Comparison of ENCODE assay signal across 1 cellular context in the genomic region with DNA sequence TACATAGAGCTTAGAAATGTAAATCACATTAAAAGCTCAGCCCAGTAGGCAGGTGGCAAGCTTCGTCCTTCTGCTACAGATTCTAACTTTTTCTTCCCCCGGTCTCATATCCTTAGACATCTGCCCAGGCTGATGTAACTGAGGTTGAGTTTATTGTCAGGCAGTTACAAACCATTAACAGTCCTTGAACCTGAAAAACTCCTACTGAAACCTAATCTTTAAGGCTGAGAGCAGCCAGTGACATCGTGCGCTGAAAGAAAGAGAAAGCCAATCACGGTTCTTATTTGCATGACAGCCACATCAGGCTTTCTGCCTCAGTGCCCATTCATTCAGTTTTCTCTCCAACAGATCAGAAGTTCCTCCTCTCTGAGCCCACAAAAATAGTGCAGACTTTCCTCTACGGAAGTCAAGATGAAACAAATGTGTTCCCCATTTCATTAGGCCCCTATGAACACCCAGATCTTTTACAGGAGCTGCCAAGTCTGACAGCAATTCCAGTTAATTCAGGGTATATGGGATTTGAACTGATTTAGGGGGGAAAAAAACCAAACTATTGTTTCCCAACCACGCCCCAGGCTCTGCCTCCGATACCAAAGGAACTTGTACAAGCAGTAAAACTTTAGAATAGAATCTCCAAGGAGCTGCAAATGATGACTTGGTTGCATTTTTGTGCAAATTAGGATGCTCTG.
TF ChIP-seq lines count a peak whose summit lies in the region.

A gene with protein sequence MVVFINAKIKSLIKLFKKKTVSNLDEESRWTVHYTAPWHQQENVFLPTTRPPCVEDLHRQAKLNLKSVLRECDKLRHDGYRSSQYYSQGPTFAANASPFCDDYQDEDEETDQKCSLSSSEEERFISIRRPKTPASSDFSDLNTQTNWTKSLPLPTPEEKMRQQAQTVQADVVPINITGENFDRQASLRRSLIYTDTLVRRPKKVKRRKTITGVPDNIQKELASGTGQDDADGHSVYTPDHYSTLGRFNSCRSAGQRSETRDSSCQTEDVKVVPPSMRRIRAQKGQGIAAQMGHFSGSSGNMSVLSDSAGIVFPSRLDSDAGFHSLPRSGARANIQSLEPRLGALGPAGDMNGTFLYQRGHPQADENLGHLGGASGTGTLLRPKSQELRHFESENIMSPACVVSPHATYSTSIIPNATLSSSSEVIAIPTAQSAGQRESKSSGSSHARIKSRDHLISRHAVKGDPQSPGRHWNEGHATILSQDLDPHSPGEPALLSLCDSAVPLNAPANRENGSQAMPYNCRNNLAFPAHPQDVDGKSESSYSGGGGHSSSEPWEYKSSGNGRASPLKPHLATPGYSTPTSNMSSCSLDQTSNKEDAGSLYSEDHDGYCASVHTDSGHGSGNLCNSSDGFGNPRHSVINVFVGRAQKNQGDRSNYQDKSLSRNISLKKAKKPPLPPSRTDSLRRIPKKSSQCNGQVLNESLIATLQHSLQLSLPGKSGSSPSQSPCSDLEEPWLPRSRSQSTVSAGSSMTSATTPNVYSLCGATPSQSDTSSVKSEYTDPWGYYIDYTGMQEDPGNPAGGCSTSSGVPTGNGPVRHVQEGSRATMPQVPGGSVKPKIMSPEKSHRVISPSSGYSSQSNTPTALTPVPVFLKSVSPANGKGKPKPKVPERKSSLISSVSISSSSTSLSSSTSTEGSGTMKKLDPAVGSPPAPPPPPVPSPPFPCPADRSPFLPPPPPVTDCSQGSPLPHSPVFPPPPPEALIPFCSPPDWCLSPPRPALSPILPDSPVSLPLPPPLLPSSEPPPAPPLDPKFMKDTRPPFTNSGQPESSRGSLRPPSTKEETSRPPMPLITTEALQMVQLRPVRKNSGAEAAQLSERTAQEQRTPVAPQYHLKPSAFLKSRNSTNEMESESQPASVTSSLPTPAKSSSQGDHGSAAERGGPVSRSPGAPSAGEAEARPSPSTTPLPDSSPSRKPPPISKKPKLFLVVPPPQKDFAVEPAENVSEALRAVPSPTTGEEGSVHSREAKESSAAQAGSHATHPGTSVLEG (N-terminal part only) (minus strand): TSS at position 192 of the 689 bp plus-strand sequence. CDS start 204 bp downstream, outside the sequence.

TF ChIP-seq in GM23338, 12 proteins besides CTCF, POLR2A, EP300 and RAD21 (continued from another document):
- TF ChIP-seq, protein P1, sequence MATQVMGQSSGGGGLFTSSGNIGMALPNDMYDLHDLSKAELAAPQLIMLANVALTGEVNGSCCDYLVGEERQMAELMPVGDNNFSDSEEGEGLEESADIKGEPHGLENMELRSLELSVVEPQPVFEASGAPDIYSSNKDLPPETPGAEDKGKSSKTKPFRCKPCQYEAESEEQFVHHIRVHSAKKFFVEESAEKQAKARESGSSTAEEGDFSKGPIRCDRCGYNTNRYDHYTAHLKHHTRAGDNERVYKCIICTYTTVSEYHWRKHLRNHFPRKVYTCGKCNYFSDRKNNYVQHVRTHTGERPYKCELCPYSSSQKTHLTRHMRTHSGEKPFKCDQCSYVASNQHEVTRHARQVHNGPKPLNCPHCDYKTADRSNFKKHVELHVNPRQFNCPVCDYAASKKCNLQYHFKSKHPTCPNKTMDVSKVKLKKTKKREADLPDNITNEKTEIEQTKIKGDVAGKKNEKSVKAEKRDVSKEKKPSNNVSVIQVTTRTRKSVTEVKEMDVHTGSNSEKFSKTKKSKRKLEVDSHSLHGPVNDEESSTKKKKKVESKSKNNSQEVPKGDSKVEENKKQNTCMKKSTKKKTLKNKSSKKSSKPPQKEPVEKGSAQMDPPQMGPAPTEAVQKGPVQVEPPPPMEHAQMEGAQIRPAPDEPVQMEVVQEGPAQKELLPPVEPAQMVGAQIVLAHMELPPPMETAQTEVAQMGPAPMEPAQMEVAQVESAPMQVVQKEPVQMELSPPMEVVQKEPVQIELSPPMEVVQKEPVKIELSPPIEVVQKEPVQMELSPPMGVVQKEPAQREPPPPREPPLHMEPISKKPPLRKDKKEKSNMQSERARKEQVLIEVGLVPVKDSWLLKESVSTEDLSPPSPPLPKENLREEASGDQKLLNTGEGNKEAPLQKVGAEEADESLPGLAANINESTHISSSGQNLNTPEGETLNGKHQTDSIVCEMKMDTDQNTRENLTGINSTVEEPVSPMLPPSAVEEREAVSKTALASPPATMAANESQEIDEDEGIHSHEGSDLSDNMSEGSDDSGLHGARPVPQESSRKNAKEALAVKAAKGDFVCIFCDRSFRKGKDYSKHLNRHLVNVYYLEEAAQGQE (IDR thresholded peaks at IDR 0.05; ENCODE audit: unreplicated experiment): no peak
- TF ChIP-seq POLR2AphosphoS5 (IDR thresholded peaks at IDR 0.05; ENCODE audit: low read depth) (no peak), CREB1 (CRISPR knock-in tag; IDR thresholded peaks at IDR 0.05; ENCODE audit: low read depth) (no peak), ZNF331 (CRISPR knock-in tag; IDR thresholded peaks at IDR 0.05; ENCODE audit: low read depth) (no peak), EZH2phosphoT487 (IDR thresholded peaks at IDR 0.05; ENCODE audit: unreplicated experiment) (no peak)
- TF ChIP-seq, protein P2, sequence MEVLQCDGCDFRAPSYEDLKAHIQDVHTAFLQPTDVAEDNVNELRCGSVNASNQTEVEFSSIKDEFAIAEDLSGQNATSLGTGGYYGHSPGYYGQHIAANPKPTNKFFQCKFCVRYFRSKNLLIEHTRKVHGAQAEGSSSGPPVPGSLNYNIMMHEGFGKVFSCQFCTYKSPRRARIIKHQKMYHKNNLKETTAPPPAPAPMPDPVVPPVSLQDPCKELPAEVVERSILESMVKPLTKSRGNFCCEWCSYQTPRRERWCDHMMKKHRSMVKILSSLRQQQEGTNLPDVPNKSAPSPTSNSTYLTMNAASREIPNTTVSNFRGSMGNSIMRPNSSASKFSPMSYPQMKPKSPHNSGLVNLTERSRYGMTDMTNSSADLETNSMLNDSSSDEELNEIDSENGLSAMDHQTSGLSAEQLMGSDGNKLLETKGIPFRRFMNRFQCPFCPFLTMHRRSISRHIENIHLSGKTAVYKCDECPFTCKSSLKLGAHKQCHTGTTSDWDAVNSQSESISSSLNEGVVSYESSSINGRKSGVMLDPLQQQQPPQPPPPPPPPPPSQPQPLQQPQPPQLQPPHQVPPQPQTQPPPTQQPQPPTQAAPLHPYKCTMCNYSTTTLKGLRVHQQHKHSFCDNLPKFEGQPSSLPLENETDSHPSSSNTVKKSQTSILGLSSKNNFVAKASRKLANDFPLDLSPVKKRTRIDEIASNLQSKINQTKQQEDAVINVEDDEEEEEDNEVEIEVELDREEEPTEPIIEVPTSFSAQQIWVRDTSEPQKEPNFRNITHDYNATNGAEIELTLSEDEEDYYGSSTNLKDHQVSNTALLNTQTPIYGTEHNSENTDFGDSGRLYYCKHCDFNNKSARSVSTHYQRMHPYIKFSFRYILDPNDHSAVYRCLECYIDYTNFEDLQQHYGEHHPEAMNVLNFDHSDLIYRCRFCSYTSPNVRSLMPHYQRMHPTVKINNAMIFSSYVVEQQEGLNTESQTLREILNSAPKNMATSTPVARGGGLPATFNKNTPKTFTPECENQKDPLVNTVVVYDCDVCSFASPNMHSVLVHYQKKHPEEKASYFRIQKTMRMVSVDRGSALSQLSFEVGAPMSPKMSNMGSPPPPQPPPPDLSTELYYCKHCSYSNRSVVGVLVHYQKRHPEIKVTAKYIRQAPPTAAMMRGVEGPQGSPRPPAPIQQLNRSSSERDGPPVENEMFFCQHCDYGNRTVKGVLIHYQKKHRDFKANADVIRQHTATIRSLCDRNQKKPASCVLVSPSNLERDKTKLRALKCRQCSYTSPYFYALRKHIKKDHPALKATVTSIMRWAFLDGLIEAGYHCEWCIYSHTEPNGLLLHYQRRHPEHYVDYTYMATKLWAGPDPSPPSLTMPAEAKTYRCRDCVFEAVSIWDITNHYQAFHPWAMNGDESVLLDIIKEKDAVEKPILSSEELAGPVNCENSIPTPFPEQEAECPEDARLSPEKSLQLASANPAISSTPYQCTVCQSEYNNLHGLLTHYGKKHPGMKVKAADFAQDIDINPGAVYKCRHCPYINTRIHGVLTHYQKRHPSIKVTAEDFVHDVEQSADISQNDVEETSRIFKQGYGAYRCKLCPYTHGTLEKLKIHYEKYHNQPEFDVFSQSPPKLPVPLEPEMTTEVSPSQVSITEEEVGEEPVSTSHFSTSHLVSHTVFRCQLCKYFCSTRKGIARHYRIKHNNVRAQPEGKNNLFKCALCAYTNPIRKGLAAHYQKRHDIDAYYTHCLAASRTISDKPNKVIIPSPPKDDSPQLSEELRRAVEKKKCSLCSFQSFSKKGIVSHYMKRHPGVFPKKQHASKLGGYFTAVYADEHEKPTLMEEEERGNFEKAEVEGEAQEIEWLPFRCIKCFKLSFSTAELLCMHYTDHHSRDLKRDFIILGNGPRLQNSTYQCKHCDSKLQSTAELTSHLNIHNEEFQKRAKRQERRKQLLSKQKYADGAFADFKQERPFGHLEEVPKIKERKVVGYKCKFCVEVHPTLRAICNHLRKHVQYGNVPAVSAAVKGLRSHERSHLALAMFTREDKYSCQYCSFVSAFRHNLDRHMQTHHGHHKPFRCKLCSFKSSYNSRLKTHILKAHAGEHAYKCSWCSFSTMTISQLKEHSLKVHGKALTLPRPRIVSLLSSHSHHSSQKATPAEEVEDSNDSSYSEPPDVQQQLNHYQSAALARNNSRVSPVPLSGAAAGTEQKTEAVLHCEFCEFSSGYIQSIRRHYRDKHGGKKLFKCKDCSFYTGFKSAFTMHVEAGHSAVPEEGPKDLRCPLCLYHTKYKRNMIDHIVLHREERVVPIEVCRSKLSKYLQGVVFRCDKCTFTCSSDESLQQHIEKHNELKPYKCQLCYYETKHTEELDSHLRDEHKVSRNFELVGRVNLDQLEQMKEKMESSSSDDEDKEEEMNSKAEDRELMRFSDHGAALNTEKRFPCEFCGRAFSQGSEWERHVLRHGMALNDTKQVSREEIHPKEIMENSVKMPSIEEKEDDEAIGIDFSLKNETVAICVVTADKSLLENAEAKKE (CRISPR knock-in tag; IDR thresholded peaks at IDR 0.05): no peak
